ENCODE assay signal across 28 cellular contexts in the genomic region with DNA sequence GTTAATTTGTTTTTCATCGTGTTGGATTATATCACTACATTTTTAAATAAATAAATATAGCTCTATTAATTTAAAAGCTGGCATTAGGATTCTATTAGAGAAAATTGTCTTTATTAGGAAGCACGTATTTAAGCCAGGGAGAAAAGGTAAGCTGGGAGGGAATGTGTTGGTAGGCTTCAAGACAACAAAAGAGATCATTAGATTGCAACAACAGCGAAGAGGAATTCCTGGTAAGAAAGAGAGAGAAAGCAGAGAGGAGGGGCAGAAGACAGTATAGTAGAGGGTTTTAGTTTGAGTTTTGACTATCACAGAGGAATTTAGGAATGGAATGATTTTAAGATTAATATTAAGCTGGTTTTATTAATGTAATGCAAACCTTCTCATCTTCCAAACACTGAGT.
"Had no signal": no experiment of that assay in that cellular context is flagged by ENCODE, and none has a peak within 500 bp of the region (broad histone marks: within the 10 kb centered on the region; RNA-seq: fewer than 3 reads in every experiment).

No MANE protein-coding gene starts in this region.

- H3K27ac Mint-ChIP-seq: activated CD4-positive, alpha-beta memory T cell treated with anti-CD3 and anti-CD28 coated beads, Interleukin-2, amount 10 ng/mL, durations not matched to agents 7 days and 5 days; activated CD4-positive, alpha-beta T cell treated with anti-CD3 and anti-CD28 coated beads, Interleukin-2, amount 10 ng/mL, durations not matched to agents 7 days and 5 days; activated naive CD4-positive, alpha-beta T cell treated with anti-CD3 and anti-CD28 coated beads, Interleukin-2, amount 10 ng/mL, durations not matched to agents 7 days and 5 days; activated naive CD4-positive, alpha-beta T cell treated with anti-CD3 and anti-CD28 coated beads, Interleukin-2, amount 50 U/mL, for 72 hours; activated naive CD8-positive, alpha-beta T cell treated with anti-CD3 and anti-CD28 coated beads, Interleukin-2, amount 10 ng/mL, durations not matched to agents 7 days and 5 days; activated T-cell treated with anti-CD3 and anti-CD28 coated beads, Interleukin-2, amount 50 U/mL, for 24 hours; activated T-cell treated with anti-CD3 and anti-CD28 coated beads, Interleukin-2, amount 50 U/mL, for 72 hours; dendritic cell treated with granulocyte-macrophage colony-stimulating factor and Interleukin-4, amounts not matched to agents 40 ng/mL and 50 ng/mL, for 4 days; T-helper 17 cell; T-helper 2 cell treated with Interferon-gamma antibody and Interleukin-4, amounts not matched to agents 5 μg/mL and 100 μg/mL, for 36 hours had no signal

- H3K4me3 ChIP-seq: coronary artery, dorsolateral prefrontal cortex had no signal

- H3K27me3 ChIP-seq: brain microvascular endothelial cell, dorsolateral prefrontal cortex had no signal

- H3K27ac ChIP-seq: brain microvascular endothelial cell, coronary artery had no signal

- DNase-seq: activated CD4-positive, alpha-beta memory T cell treated with anti-CD3 and anti-CD28 coated beads, Interleukin-2, amount 10 ng/mL, durations not matched to agents 7 days and 5 days; activated CD4-positive, alpha-beta T cell treated with anti-CD3 and anti-CD28 coated beads for 1 hour; activated CD4-positive, alpha-beta T cell treated with anti-CD3 and anti-CD28 coated beads for 4 hours; activated CD4-positive, alpha-beta T cell treated with anti-CD3 and anti-CD28 coated beads, Interleukin-2, amount 10 ng/mL, durations not matched to agents 7 days and 5 days; activated CD4-positive, alpha-beta T cell treated with anti-CD3 and anti-CD28 coated beads, Interleukin-2, amount 50 U/mL, for 4 hours; activated CD8-positive, alpha-beta memory T cell treated with anti-CD3 and anti-CD28 coated beads, Interleukin-2, amount 50 U/mL, for 48 hours; activated gamma-delta T cell; activated naive CD4-positive, alpha-beta T cell; activated naive CD4-positive, alpha-beta T cell treated with anti-CD3 and anti-CD28 coated beads, Interleukin-2, amount 10 ng/mL, durations not matched to agents 7 days and 5 days; activated naive CD8-positive, alpha-beta T cell treated with anti-CD3 and anti-CD28 coated beads, Interleukin-2, amount 10 ng/mL, durations not matched to agents 7 days and 5 days; activated T-cell treated with anti-CD3 and anti-CD28 coated beads for 4 hours; activated T-cell treated with anti-CD3 and anti-CD28 coated beads, Interleukin-2, amount 50 U/mL, for 24 hours; activated T-cell treated with anti-CD3 and anti-CD28 coated beads, Interleukin-2, amount 50 U/mL, for 72 hours; amniotic stem cell; anterior cingulate cortex; brain microvascular endothelial cell; dorsolateral prefrontal cortex; effector memory CD4-positive, alpha-beta T cell; endodermal cell; foreskin fibroblast; T-helper 1 cell; T-helper 17 cell had no signal

- H3K9me3 Mint-ChIP-seq: activated CD4-positive, alpha-beta T cell treated with anti-CD3 and anti-CD28 coated beads, Interleukin-2, amount 10 ng/mL, durations not matched to agents 7 days and 5 days; activated naive CD4-positive, alpha-beta T cell treated with anti-CD3 and anti-CD28 coated beads, Interleukin-2, amount 10 ng/mL, durations not matched to agents 7 days and 5 days; activated naive CD4-positive, alpha-beta T cell treated with anti-CD3 and anti-CD28 coated beads, Interleukin-2, amount 50 U/mL, for 72 hours; activated naive CD8-positive, alpha-beta T cell treated with anti-CD3 and anti-CD28 coated beads, Interleukin-2, amount 10 ng/mL, durations not matched to agents 7 days and 5 days; activated T-cell treated with anti-CD3 and anti-CD28 coated beads, Interleukin-2, amount 50 U/mL, for 72 hours; dendritic cell treated with granulocyte-macrophage colony-stimulating factor and Interleukin-4, amounts not matched to agents 40 ng/mL and 50 ng/mL, for 4 days; endodermal cell; T-helper 2 cell treated with Interferon-gamma antibody and Interleukin-4, amounts not matched to agents 5 μg/mL and 100 μg/mL, for 36 hours had no signal

- H3K27me3 Mint-ChIP-seq: activated CD4-positive, alpha-beta memory T cell treated with anti-CD3 and anti-CD28 coated beads, Interleukin-2, amount 10 ng/mL, durations not matched to agents 7 days and 5 days; activated CD4-positive, alpha-beta T cell treated with anti-CD3 and anti-CD28 coated beads, Interleukin-2, amount 10 ng/mL, durations not matched to agents 7 days and 5 days; activated naive CD4-positive, alpha-beta T cell treated with anti-CD3 and anti-CD28 coated beads, Interleukin-2, amount 10 ng/mL, durations not matched to agents 7 days and 5 days; activated naive CD8-positive, alpha-beta T cell treated with anti-CD3 and anti-CD28 coated beads, Interleukin-2, amount 10 ng/mL, durations not matched to agents 7 days and 5 days; activated T-cell treated with anti-CD3 and anti-CD28 coated beads, Interleukin-2, amount 50 U/mL, for 24 hours; central memory CD8-positive, alpha-beta T cell; dendritic cell treated with granulocyte-macrophage colony-stimulating factor and Interleukin-4, amounts not matched to agents 40 ng/mL and 50 ng/mL, for 4 days; T-helper 17 cell had no signal

- H3K4me3 Mint-ChIP-seq: activated CD4-positive, alpha-beta memory T cell treated with anti-CD3 and anti-CD28 coated beads, Interleukin-2, amount 10 ng/mL, durations not matched to agents 7 days and 5 days; activated CD4-positive, alpha-beta T cell treated with anti-CD3 and anti-CD28 coated beads, Interleukin-2, amount 10 ng/mL, durations not matched to agents 7 days and 5 days; activated naive CD4-positive, alpha-beta T cell treated with anti-CD3 and anti-CD28 coated beads, Interleukin-2, amount 10 ng/mL, durations not matched to agents 7 days and 5 days; activated naive CD8-positive, alpha-beta T cell treated with anti-CD3 and anti-CD28 coated beads, Interleukin-2, amount 10 ng/mL, durations not matched to agents 7 days and 5 days; activated T-cell treated with anti-CD3 and anti-CD28 coated beads, Interleukin-2, amount 50 U/mL, for 24 hours; activated T-cell treated with anti-CD3 and anti-CD28 coated beads, Interleukin-2, amount 50 U/mL, for 72 hours; central memory CD8-positive, alpha-beta T cell; dendritic cell treated with granulocyte-macrophage colony-stimulating factor and Interleukin-4, amounts not matched to agents 40 ng/mL and 50 ng/mL, for 4 days; endodermal cell; T-helper 17 cell; T-helper 2 cell treated with Interferon-gamma antibody and Interleukin-4, amounts not matched to agents 5 μg/mL and 100 μg/mL, for 36 hours had no signal

- H3K36me3 Mint-ChIP-seq: activated naive CD4-positive, alpha-beta T cell treated with anti-CD3 and anti-CD28 coated beads, Interleukin-2, amount 10 ng/mL, durations not matched to agents 7 days and 5 days; activated naive CD4-positive, alpha-beta T cell treated with anti-CD3 and anti-CD28 coated beads, Interleukin-2, amount 50 U/mL, for 72 hours; activated naive CD8-positive, alpha-beta T cell treated with anti-CD3 and anti-CD28 coated beads, Interleukin-2, amount 10 ng/mL, durations not matched to agents 7 days and 5 days had no signal

- H3K4me1 Mint-ChIP-seq: activated CD4-positive, alpha-beta memory T cell treated with anti-CD3 and anti-CD28 coated beads, Interleukin-2, amount 10 ng/mL, durations not matched to agents 7 days and 5 days; activated CD4-positive, alpha-beta T cell treated with anti-CD3 and anti-CD28 coated beads, Interleukin-2, amount 10 ng/mL, durations not matched to agents 7 days and 5 days; activated naive CD4-positive, alpha-beta T cell treated with anti-CD3 and anti-CD28 coated beads, Interleukin-2, amount 10 ng/mL, durations not matched to agents 7 days and 5 days; activated naive CD8-positive, alpha-beta T cell treated with anti-CD3 and anti-CD28 coated beads, Interleukin-2, amount 10 ng/mL, durations not matched to agents 7 days and 5 days; central memory CD8-positive, alpha-beta T cell; T-helper 17 cell had no signal

- H3K36me3 ChIP-seq: brain microvascular endothelial cell had no signal

- ATAC-seq: activated naive CD4-positive, alpha-beta T cell treated with anti-CD3 and anti-CD28 coated beads, Interleukin-2, amount 50 U/mL, for 72 hours; activated T-cell treated with anti-CD3 and anti-CD28 coated beads, Interleukin-2, amount 50 U/mL, for 72 hours; esophagus mucosa; T-helper 17 cell had no signal
